ENCODE assay signal across 11 cellular contexts in genomic region chrX:139202742-139203410, GRCh38.
DNase-seq lines count a peak whose midpoint lies in the region; ATAC-seq and TF ChIP-seq lines count a peak whose summit lies in the region.
"Had no signal": no experiment of that assay in that cellular context is flagged by ENCODE, and none has a peak within 500 bp of the region (broad histone marks: within the 10 kb centered on the region; RNA-seq: fewer than 3 reads in every experiment).

No MANE protein-coding gene starts in this region.

- H3K27me3 Mint-ChIP-seq in WTC11 (ENCODE audit: low read depth), result peaks cover 91% of the 10 kb centered on the region

- H3K4me3 ChIP-seq in iPS-11a (ENCODE audit: low read depth, low read length) (peak overlapping the region; percentile 17), psoas muscle (peak overlapping the region; percentile 69)

- 30 to 52% (median 35%) methylated on average over 17 to 34 of the region's 34 CpGs for WGBS in psoas muscle, 3 donors

- H3K36me3 Mint-ChIP-seq in WTC11, result no peaks in the 10 kb centered on the region

- H3K9me3 ChIP-seq in psoas muscle, result no peaks in the 10 kb centered on the region
- H3K9me3 ChIP-seq: lower lobe of right lung, uterus had no signal

- H3K27ac Mint-ChIP-seq in WTC11, result no peak overlapping the region

- peaks cover 13% of the 10 kb centered on the region for H3K4me1 Mint-ChIP-seq in WTC11

- H3K4me3 Mint-ChIP-seq in WTC11, result peak overlapping the region; percentile 74

- POLR2A ChIA-PET in WTC11 (lab: Charles Lee), result interaction anchor here (1.0 kb wide), 1 partner anchor 8 kb away, joined by 3 read pairs; no protein-coding TSS in a partner anchor
- POLR2A ChIA-PET in HEK293T (lab: Yijun Ruan, JAX), result no interaction called here

- H3K36me3 ChIP-seq in psoas muscle (ENCODE audit: insufficient read depth in 1 of 2, low read depth in 1 of 2), result no peaks in the 10 kb centered on the region
- H3K36me3 ChIP-seq: BLaER1, lower lobe of right lung, uterus had no signal

- CTCF ChIA-PET in WTC11 (lab: Charles Lee) (interaction anchor here (0.6 to 0.7 kb wide), 2 partner anchors 22 to 131 kb away, joined by 3 read pairs; no protein-coding TSS in a partner anchor), HEK293T (lab: Yijun Ruan, JAX) (interaction anchor here (0.7 kb wide), 1 partner anchor 76 kb away, joined by 4 read pairs; no protein-coding TSS in a partner anchor)

- intact Hi-C loops in psoas muscle (cut with DNase I), result no loop called here

- H3K27me3 ChIP-seq in psoas muscle (ENCODE audit: insufficient read depth in 3 of 3, low read length in 2 of 3), result peaks cover 0 to 13% (median 0%) of the 10 kb centered on the region in 3 donors
- H3K27me3 ChIP-seq: uterus had no signal

- TF ChIP-seq CTCF in WTC11 (IDR thresholded peaks at IDR 0.05) (no peak), psoas muscle (IDR thresholded peaks at IDR 0.05) (no peak)

- ATAC-seq in WTC11, result peak; percentile 34
- no peak for ATAC-seq in psoas muscle
- no peak for ATAC-seq in GM21526 (IDR thresholded peaks at IDR 0.05; ENCODE audit: low FRiP score, unreplicated experiment)
- no peak for ATAC-seq in HG03175 (IDR thresholded peaks at IDR 0.05; ENCODE audit: unreplicated experiment)

- H3K9me3 Mint-ChIP-seq in WTC11, result no peaks in the 10 kb centered on the region

- peak overlapping the region; percentile 73 for H3K27ac ChIP-seq in psoas muscle
- H3K27ac ChIP-seq: BLaER1, lower lobe of right lung, uterus had no signal

- peaks cover 9% of the 10 kb centered on the region for H3K4me1 ChIP-seq in psoas muscle
- H3K4me1 ChIP-seq: BLaER1, lower lobe of right lung, uterus had no signal

- DNase-seq in DMS53 (lab: John Stamatoyannopoulos, UW) (peak; percentile 74), WTC11 (ENCODE audit: low spot score) (peak; percentile 22), psoas muscle (peak in 1 of 2 donors; percentile 44), DMS114 treated with DMSO at 0.1 percent for 48 hours (lab: John Stamatoyannopoulos, UW; ENCODE audit: unreplicated experiment) (no peak), HEK293T (ENCODE audit: extremely low spot score) (no peak)
- DNase-seq: uterus had no signal

TF ChIP-seq in WTC11, 78 proteins besides CTCF, POLR2A, EP300 and RAD21 (continues in another document):
- TF ChIP-seq ZNF263 (CRISPR knock-in tag; IDR thresholded peaks at IDR 0.05; ENCODE audit: low read depth) (no peak), ZNF671 (CRISPR knock-in tag; IDR thresholded peaks at IDR 0.05) (no peak), GABPB1 (CRISPR knock-in tag; IDR thresholded peaks at IDR 0.05) (no peak), TEAD1 (CRISPR knock-in tag; IDR thresholded peaks at IDR 0.05) (no peak), CBFB (CRISPR knock-in tag; IDR thresholded peaks at IDR 0.05; ENCODE audit: low read depth) (no peak), SP1 (CRISPR knock-in tag; conservative IDR thresholded peaks at IDR 0.05) (no peak), ZNF416 (CRISPR knock-in tag; IDR thresholded peaks at IDR 0.05) (no peak), ATF1 (CRISPR knock-in tag; IDR thresholded peaks at IDR 0.05) (no peak), MYBL2 (CRISPR knock-in tag; IDR thresholded peaks at IDR 0.05) (no peak), ATF3 (CRISPR knock-in tag; conservative IDR thresholded peaks at IDR 0.05) (no peak), NFE2L1 (CRISPR knock-in tag; IDR thresholded peaks at IDR 0.05) (no peak), AR (CRISPR knock-in tag; IDR thresholded peaks at IDR 0.05) (no peak), FOXJ3 (CRISPR knock-in tag; IDR thresholded peaks at IDR 0.05; ENCODE audit: borderline replicate concordance) (no peak), ZNF121 (CRISPR knock-in tag; IDR thresholded peaks at IDR 0.05) (no peak), ZNF396 (CRISPR knock-in tag; IDR thresholded peaks at IDR 0.05; ENCODE audit: borderline replicate concordance) (no peak), MAX (CRISPR knock-in tag; IDR thresholded peaks at IDR 0.05) (no peak), ELF4 (CRISPR knock-in tag; IDR thresholded peaks at IDR 0.05; ENCODE audit: low read depth) (no peak)

TF ChIP-seq in HEK293T, 16 proteins besides CTCF, POLR2A, EP300 and RAD21:
- TF ChIP-seq FOXK2 (IDR thresholded peaks at IDR 0.05), result no peak
- no peak for TF ChIP-seq LEF1 (IDR thresholded peaks at IDR 0.05; ENCODE audit: borderline replicate concordance)
- no peak for TF ChIP-seq SP1 (IDR thresholded peaks at IDR 0.05)
- no peak for TF ChIP-seq PKNOX1 (IDR thresholded peaks at IDR 0.05)
- no peak for TF ChIP-seq SUZ12 (IDR thresholded peaks at IDR 0.05)
- no peak for TF ChIP-seq HDGF (IDR thresholded peaks at IDR 0.05; ENCODE audit: borderline replicate concordance)
- TF ChIP-seq ELF4 (IDR thresholded peaks at IDR 0.05), result no peak
- TF ChIP-seq ARNT (IDR thresholded peaks at IDR 0.05), result no peak
- TF ChIP-seq ZNF384 (IDR thresholded peaks at IDR 0.05), result no peak
- TF ChIP-seq TARDBP (IDR thresholded peaks at IDR 0.05), result no peak
- TF ChIP-seq L3MBTL2 (conservative IDR thresholded peaks at IDR 0.05), result no peak
- TF ChIP-seq FOXA1 (IDR thresholded peaks at IDR 0.05), result no peak
- no peak for TF ChIP-seq BHLHE40 (IDR thresholded peaks at IDR 0.05; ENCODE audit: borderline replicate concordance)
- no peak for TF ChIP-seq CTBP1 (IDR thresholded peaks at IDR 0.05; ENCODE audit: borderline replicate concordance)
- no peak for TF ChIP-seq FOXM1 (IDR thresholded peaks at IDR 0.05; ENCODE audit: borderline replicate concordance)
- no peak for TF ChIP-seq NFRKB (IDR thresholded peaks at IDR 0.05)
TF ChIP-seq in HEK293T: peak in this region for 0.

Comparison
In these comparisons a context has a peak if more than half of its experiments do, and no peak if none do; other contexts are left out.
1. DNase-seq: peak in DMS53 (single experiment) and WTC11 (single experiment); none in DMS114 treated with DMSO at 0.1 percent for 48 hours (single experiment) and HEK293T (single experiment).